Comparison of ENCODE assay signal across 8 cellular contexts in the genomic region with DNA sequence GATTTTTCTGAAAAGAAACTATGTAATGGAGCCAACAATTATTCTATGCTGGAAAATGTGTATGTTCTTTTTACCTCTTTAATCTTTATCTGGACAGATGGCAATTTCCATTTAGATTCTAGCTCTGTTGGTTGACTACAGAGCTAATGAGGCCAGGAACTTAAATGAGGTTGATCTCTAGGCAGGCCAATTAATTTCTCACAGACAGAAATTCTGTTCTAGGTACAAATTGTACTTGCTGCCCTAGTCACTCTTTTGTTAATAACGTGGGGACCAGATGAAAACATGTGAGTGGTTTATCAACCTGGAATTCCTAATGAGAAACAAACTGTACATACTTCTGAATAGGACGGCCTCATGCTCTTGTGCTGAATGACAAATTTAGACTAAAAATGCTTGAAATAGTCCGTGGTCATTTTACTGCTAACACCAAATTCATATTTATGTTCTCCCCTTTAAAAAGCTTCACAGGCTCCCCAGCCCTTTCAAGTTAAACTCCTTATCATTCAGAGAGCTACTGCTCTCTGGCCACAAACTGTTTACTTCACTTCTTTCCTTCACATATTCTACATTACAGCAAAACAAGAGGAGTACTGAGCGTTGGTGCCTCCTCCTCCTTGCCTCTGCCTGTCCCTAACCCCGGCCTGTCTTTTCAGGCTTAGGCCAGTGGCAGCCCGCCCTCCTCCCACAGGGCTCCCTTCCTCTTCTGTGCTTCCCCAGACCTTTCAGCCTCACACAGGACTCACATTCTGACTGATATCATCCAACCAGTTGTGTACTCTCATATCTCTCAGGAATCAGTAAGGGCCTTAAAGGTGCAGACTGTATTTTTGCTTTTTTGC. TPM values are rescaled to one million over a fixed set of nuclear protein-coding genes. Genes with fewer than 3 reads are reported as not detected.
DNase-seq lines count a peak whose midpoint lies in the region; ATAC-seq and TF ChIP-seq lines count a peak whose summit lies in the region.

No MANE protein-coding gene starts in this region.

- H3K36me3 Mint-ChIP-seq in activated naive CD4-positive, alpha-beta T cell treated with anti-CD3 and anti-CD28 coated beads, Interleukin-2, amount 10 ng/mL, durations not matched to agents 7 days and 5 days: peaks cover 3% of the 10 kb centered on the region
- H3K36me3 Mint-ChIP-seq in activated naive CD4-positive, alpha-beta T cell treated with anti-CD3 and anti-CD28 coated beads for 36 hours (ENCODE audit: low read depth): peaks cover 1% of the 10 kb centered on the region
- no peaks in the 10 kb centered on the region for H3K36me3 Mint-ChIP-seq in mesothelial cell of epicardium

- intact Hi-C loops in activated naive CD4-positive, alpha-beta T cell treated with anti-CD3 and anti-CD28 coated beads for 36 hours (cut with micrococcal nuclease): loop anchor here (5.0 to 10.0 kb wide), 7 partner anchors 97 to 1707 kb away; no protein-coding TSS in a partner anchor

- peak overlapping the region; percentile 0 for H3K27ac Mint-ChIP-seq in activated naive CD4-positive, alpha-beta T cell treated with anti-CD3 and anti-CD28 coated beads, Interleukin-2, amount 10 ng/mL, durations not matched to agents 7 days and 5 days
- H3K27ac Mint-ChIP-seq in activated naive CD4-positive, alpha-beta T cell treated with anti-CD3 and anti-CD28 coated beads for 36 hours: no peak overlapping the region
- peak overlapping the region; percentile 72 for H3K27ac Mint-ChIP-seq in mesothelial cell of epicardium

- no peak for TF ChIP-seq CTCF in mesothelial cell of epicardium (IDR thresholded peaks at IDR 0.05; ENCODE audit: unreplicated experiment)

- CTCF ChIA-PET in activated naive CD4-positive, alpha-beta T cell treated with anti-CD3 and anti-CD28 coated beads, Interleukin-2, amount 10 ng/mL, durations not matched to agents 7 days and 5 days (lab: Charles Lee): interaction anchor here (1.0 to 1.6 kb wide), 4 partner anchors 10 to 298 kb away, joined by 3 to 5 read pairs (median 3); no protein-coding TSS in a partner anchor
- CTCF ChIA-PET in activated naive CD4-positive, alpha-beta T cell treated with anti-CD3 and anti-CD28 coated beads for 36 hours (lab: Charles Lee): interaction anchor here (0.6 to 1.3 kb wide), 4 partner anchors 38 to 1711 kb away, joined by 3 to 4 read pairs (median 3); no protein-coding TSS in a partner anchor

- DNase-seq in activated naive CD4-positive, alpha-beta T cell treated with anti-CD3 and anti-CD28 coated beads, Interleukin-2, amount 10 ng/mL, durations not matched to agents 7 days and 5 days: no peak
- DNase-seq in activated naive CD4-positive, alpha-beta T cell treated with anti-CD3 and anti-CD28 coated beads for 36 hours: no peak
- DNase-seq in NOMO-1 treated with dmso at 0.1 percent for 144 hours (lab: John Stamatoyannopoulos, UW; ENCODE audit: unreplicated experiment) (peak; percentile 67), dermis blood vessel endothelial cell (peak; percentile 35), mesothelial cell of epicardium (ENCODE audit: low spot score in 2 of 2, unreplicated experiment in 2 of 2) (no peak), D341Med (ENCODE audit: low spot score) (no peak), activated gamma-delta T cell treated with Interleukin-2 at 50 U/mL for 16 hours (no peak)

- no peaks in the 10 kb centered on the region for H3K4me1 Mint-ChIP-seq in activated naive CD4-positive, alpha-beta T cell treated with anti-CD3 and anti-CD28 coated beads, Interleukin-2, amount 10 ng/mL, durations not matched to agents 7 days and 5 days
- peaks cover 24% of the 10 kb centered on the region for H3K4me1 Mint-ChIP-seq in activated naive CD4-positive, alpha-beta T cell treated with anti-CD3 and anti-CD28 coated beads for 36 hours (ENCODE audit: low read depth)
- H3K4me1 Mint-ChIP-seq in mesothelial cell of epicardium: peaks cover 15% of the 10 kb centered on the region

- peak; percentile 94 for ATAC-seq in HG02973 (IDR thresholded peaks at IDR 0.05; ENCODE audit: unreplicated experiment)

- no peaks in the 10 kb centered on the region for H3K9me3 Mint-ChIP-seq in activated naive CD4-positive, alpha-beta T cell treated with anti-CD3 and anti-CD28 coated beads, Interleukin-2, amount 10 ng/mL, durations not matched to agents 7 days and 5 days
- H3K9me3 Mint-ChIP-seq in activated naive CD4-positive, alpha-beta T cell treated with anti-CD3 and anti-CD28 coated beads for 36 hours: no peaks in the 10 kb centered on the region
- H3K9me3 Mint-ChIP-seq in mesothelial cell of epicardium: peaks cover 16% of the 10 kb centered on the region

- H3K27me3 Mint-ChIP-seq in activated naive CD4-positive, alpha-beta T cell treated with anti-CD3 and anti-CD28 coated beads, Interleukin-2, amount 10 ng/mL, durations not matched to agents 7 days and 5 days: no peaks in the 10 kb centered on the region
- no peaks in the 10 kb centered on the region for H3K27me3 Mint-ChIP-seq in activated naive CD4-positive, alpha-beta T cell treated with anti-CD3 and anti-CD28 coated beads for 36 hours (ENCODE audit: low read depth)
- H3K27me3 Mint-ChIP-seq in mesothelial cell of epicardium (ENCODE audit: low read depth): no peaks in the 10 kb centered on the region

- no peak overlapping the region for H3K4me3 Mint-ChIP-seq in activated naive CD4-positive, alpha-beta T cell treated with anti-CD3 and anti-CD28 coated beads, Interleukin-2, amount 10 ng/mL, durations not matched to agents 7 days and 5 days
- H3K4me3 Mint-ChIP-seq in activated naive CD4-positive, alpha-beta T cell treated with anti-CD3 and anti-CD28 coated beads for 36 hours: no peak overlapping the region
- H3K4me3 Mint-ChIP-seq in mesothelial cell of epicardium: no peak overlapping the region

RNA-seq across cellular contexts. Expression of a gene that starts 41.4 kb away (rescaled TPM):
- total RNA-seq in activated naive CD4-positive, alpha-beta T cell treated with anti-CD3 and anti-CD28 coated beads for 36 hours: 10 to 100 TPM; 14.6 to 16.3 TPM
- total RNA-seq in dermis blood vessel endothelial cell: 13.6 and 16.0 TPM in 2 replicates
- 19.0 to 21.6 TPM (median 19.4 TPM) in 3 replicates for total RNA-seq in mesothelial cell of epicardium

Comparison
In these comparisons a context has a peak if more than half of its experiments do, and no peak if none do; other contexts are left out.
1. DNase-seq: peak in NOMO-1 treated with dmso at 0.1 percent for 144 hours (single experiment) and dermis blood vessel endothelial cell (single experiment); none in activated naive CD4-positive, alpha-beta T cell treated with anti-CD3 and anti-CD28 coated beads, Interleukin-2, amount 10 ng/mL, durations not matched to agents 7 days and 5 days (single experiment), activated naive CD4-positive, alpha-beta T cell treated with anti-CD3 and anti-CD28 coated beads for 36 hours (single experiment), mesothelial cell of epicardium (0 of 2), D341Med (single experiment) and activated gamma-delta T cell treated with Interleukin-2 at 50 U/mL for 16 hours (single experiment).